Comparison of ENCODE assay signal across 10 cellular contexts in genomic region chr1:46180082-46180616, GRCh38. TPM values are rescaled to one million over a fixed set of nuclear protein-coding genes. Genes with fewer than 3 reads are reported as not detected.
A peak's percentile ranks its signal among the peaks of the same experiment; 100 is the strongest.
DNase-seq lines count a peak whose midpoint lies in the region; ATAC-seq lines count a peak whose summit lies in the region.
"Had no signal": no experiment of that assay in that cellular context is flagged by ENCODE, and none has a peak within 500 bp of the region (broad histone marks: within the 10 kb centered on the region; RNA-seq: fewer than 3 reads in every experiment).

No MANE protein-coding gene starts in this region.

- POLR2A ChIA-PET in activated CD4-positive, alpha-beta memory T cell treated with anti-CD3 and anti-CD28 coated beads for 36 hours (lab: Charles Lee), result no interaction called here
- POLR2A ChIA-PET in activated CD4-positive, alpha-beta memory T cell treated with anti-CD3 and anti-CD28 coated beads, Interleukin-2, amount 10 ng/mL, durations not matched to agents 7 days and 5 days (lab: Charles Lee), result no interaction called here

- peaks cover 14% of the 10 kb centered on the region for H3K4me1 Mint-ChIP-seq in activated CD4-positive, alpha-beta memory T cell treated with anti-CD3 and anti-CD28 coated beads for 36 hours (ENCODE audit: low read depth)
- no peaks in the 10 kb centered on the region for H3K4me1 Mint-ChIP-seq in activated CD4-positive, alpha-beta memory T cell treated with anti-CD3 and anti-CD28 coated beads, Interleukin-2, amount 10 ng/mL, durations not matched to agents 7 days and 5 days

- H3K36me3 Mint-ChIP-seq in activated CD4-positive, alpha-beta memory T cell treated with anti-CD3 and anti-CD28 coated beads for 36 hours, result no peaks in the 10 kb centered on the region
- no peaks in the 10 kb centered on the region for H3K36me3 Mint-ChIP-seq in activated CD4-positive, alpha-beta memory T cell treated with anti-CD3 and anti-CD28 coated beads, Interleukin-2, amount 10 ng/mL, durations not matched to agents 7 days and 5 days (ENCODE audit: low read depth)

- no peaks in the 10 kb centered on the region for H3K27me3 Mint-ChIP-seq in activated CD4-positive, alpha-beta memory T cell treated with anti-CD3 and anti-CD28 coated beads for 36 hours
- H3K27me3 Mint-ChIP-seq in activated CD4-positive, alpha-beta memory T cell treated with anti-CD3 and anti-CD28 coated beads, Interleukin-2, amount 10 ng/mL, durations not matched to agents 7 days and 5 days, result no peaks in the 10 kb centered on the region

- no peak for ATAC-seq in stimulated activated naive CD8-positive, alpha-beta T cell treated with anti-CD3 and anti-CD28 coated beads, Interleukin-15, Interleukin-2, amounts not matched to agents 100 U/mL and 50 U/mL, for 24 hours
- ATAC-seq in HG03354 (IDR thresholded peaks at IDR 0.05; ENCODE audit: poor library complexity, severe bottlenecking, unreplicated experiment) (no peak), HG02571 (IDR thresholded peaks at IDR 0.05; ENCODE audit: unreplicated experiment) (no peak)

- no peak overlapping the region for H3K4me3 Mint-ChIP-seq in activated CD4-positive, alpha-beta memory T cell treated with anti-CD3 and anti-CD28 coated beads for 36 hours
- H3K4me3 Mint-ChIP-seq in activated CD4-positive, alpha-beta memory T cell treated with anti-CD3 and anti-CD28 coated beads, Interleukin-2, amount 10 ng/mL, durations not matched to agents 7 days and 5 days, result no peak overlapping the region

- no peak overlapping the region for H3K27ac Mint-ChIP-seq in activated CD4-positive, alpha-beta memory T cell treated with anti-CD3 and anti-CD28 coated beads for 36 hours
- H3K27ac Mint-ChIP-seq in activated CD4-positive, alpha-beta memory T cell treated with anti-CD3 and anti-CD28 coated beads, Interleukin-2, amount 10 ng/mL, durations not matched to agents 7 days and 5 days, result no peak overlapping the region

- intact Hi-C loops in activated CD4-positive, alpha-beta memory T cell treated with anti-CD3 and anti-CD28 coated beads for 36 hours (cut with micrococcal nuclease), result loop anchor here (10.0 kb wide), 1 partner anchor 495 kb away; the partner anchor contains the start of genes GPBP1L1 and TMEM69

- DNase-seq in activated CD4-positive, alpha-beta memory T cell treated with anti-CD3 and anti-CD28 coated beads for 36 hours, result peak; percentile 41
- DNase-seq in activated CD4-positive, alpha-beta memory T cell treated with anti-CD3 and anti-CD28 coated beads, Interleukin-2, amount 10 ng/mL, durations not matched to agents 7 days and 5 days, result no peak
- DNase-seq in NCI-H526 treated with DMSO at 0.1 percent for 48 hours (lab: John Stamatoyannopoulos, UW) (peak; percentile 47), epithelial cell of prostate (ENCODE audit: low read depth, low spot score) (peak; percentile 64)
- DNase-seq in stimulated activated naive CD8-positive, alpha-beta T cell treated with anti-CD3 and anti-CD28 coated beads, Interleukin-15, Interleukin-2, amounts not matched to agents 100 U/mL and 50 U/mL, for 24 hours, result peak; percentile 26
- DNase-seq in stimulated activated CD8-positive, alpha-beta memory T cell treated with anti-CD3 and anti-CD28 coated beads, Interleukin-4, amount 100 ng/mL, for 48 hours, result no peak

- CTCF ChIA-PET in activated CD4-positive, alpha-beta memory T cell treated with anti-CD3 and anti-CD28 coated beads for 36 hours (lab: Charles Lee), result interaction anchor here (0.7 to 6.6 kb wide), 7 partner anchors 13 to 144 kb away, joined by 3 to 67 read pairs (median 4); partner anchors contain the start of gene PIK3R3
- CTCF ChIA-PET in activated CD4-positive, alpha-beta memory T cell treated with anti-CD3 and anti-CD28 coated beads, Interleukin-2, amount 10 ng/mL, durations not matched to agents 7 days and 5 days (lab: Charles Lee), result interaction anchor here (1.0 kb wide), 1 partner anchor 96 kb away, joined by 5 read pairs; no protein-coding TSS in a partner anchor

- peak overlapping the region; percentile 96 for H3K27ac ChIP-seq in epithelial cell of prostate

- H3K9me3 Mint-ChIP-seq in activated CD4-positive, alpha-beta memory T cell treated with anti-CD3 and anti-CD28 coated beads for 36 hours, result no peaks in the 10 kb centered on the region
- no peaks in the 10 kb centered on the region for H3K9me3 Mint-ChIP-seq in activated CD4-positive, alpha-beta memory T cell treated with anti-CD3 and anti-CD28 coated beads, Interleukin-2, amount 10 ng/mL, durations not matched to agents 7 days and 5 days

RNA-seq across cellular contexts. Expression of gene P3R3URF, which starts 3.9 kb away (rescaled TPM):
- total RNA-seq in activated CD4-positive, alpha-beta memory T cell treated with anti-CD3 and anti-CD28 coated beads for 36 hours, result not detected
- total RNA-seq in activated CD4-positive, alpha-beta memory T cell treated with anti-CD3 and anti-CD28 coated beads, Interleukin-2, amount 10 ng/mL, durations not matched to agents 7 days and 5 days, result not detected
- total RNA-seq: endothelial cell of umbilical vein, skeletal muscle tissue had no signal

RNA-seq across cellular contexts. Expression of gene TSPAN1, which starts 5.3 kb away (rescaled TPM):
- under 1 TPM; 0.53 to 0.83 TPM for total RNA-seq in activated CD4-positive, alpha-beta memory T cell treated with anti-CD3 and anti-CD28 coated beads for 36 hours
- total RNA-seq in activated CD4-positive, alpha-beta memory T cell treated with anti-CD3 and anti-CD28 coated beads, Interleukin-2, amount 10 ng/mL, durations not matched to agents 7 days and 5 days, result not detected
- total RNA-seq: skeletal muscle tissue had no signal

RNA-seq across cellular contexts. Expression of gene POMGNT1, which starts 18.1 kb away (rescaled TPM):
- total RNA-seq in activated CD4-positive, alpha-beta memory T cell treated with anti-CD3 and anti-CD28 coated beads for 36 hours, result 10 to 100 TPM; 43.6 to 44.1 TPM
- 10 to 100 TPM; 27.4 to 28.5 TPM for total RNA-seq in activated CD4-positive, alpha-beta memory T cell treated with anti-CD3 and anti-CD28 coated beads, Interleukin-2, amount 10 ng/mL, durations not matched to agents 7 days and 5 days

RNA-seq across cellular contexts. Expression of gene LURAP1, which starts 23.0 kb away (rescaled TPM):
- total RNA-seq in activated CD4-positive, alpha-beta memory T cell treated with anti-CD3 and anti-CD28 coated beads for 36 hours, result under 1 TPM; 0.21 to 0.27 TPM
- total RNA-seq in activated CD4-positive, alpha-beta memory T cell treated with anti-CD3 and anti-CD28 coated beads, Interleukin-2, amount 10 ng/mL, durations not matched to agents 7 days and 5 days, result under 1 TPM; 0.15 to 0.20 TPM

RNA-seq across cellular contexts. Expression of gene PIK3R3, which starts 47.7 kb away (rescaled TPM):
- total RNA-seq in activated CD4-positive, alpha-beta memory T cell treated with anti-CD3 and anti-CD28 coated beads for 36 hours, result under 1 TPM; 0.65 to 0.83 TPM
- 1 to 10 TPM; 5.0 to 5.2 TPM for total RNA-seq in activated CD4-positive, alpha-beta memory T cell treated with anti-CD3 and anti-CD28 coated beads, Interleukin-2, amount 10 ng/mL, durations not matched to agents 7 days and 5 days

Comparison
In these comparisons a context has a peak if more than half of its experiments do, and no peak if none do; other contexts are left out.
1. DNase-seq: peak in activated CD4-positive, alpha-beta memory T cell treated with anti-CD3 and anti-CD28 coated beads for 36 hours (single experiment), NCI-H526 treated with DMSO at 0.1 percent for 48 hours (single experiment), epithelial cell of prostate (single experiment) and stimulated activated naive CD8-positive, alpha-beta T cell treated with anti-CD3 and anti-CD28 coated beads, Interleukin-15, Interleukin-2, amounts not matched to agents 100 U/mL and 50 U/mL, for 24 hours (single experiment); none in activated CD4-positive, alpha-beta memory T cell treated with anti-CD3 and anti-CD28 coated beads, Interleukin-2, amount 10 ng/mL, durations not matched to agents 7 days and 5 days (single experiment) and stimulated activated CD8-positive, alpha-beta memory T cell treated with anti-CD3 and anti-CD28 coated beads, Interleukin-4, amount 100 ng/mL, for 48 hours (single experiment).